In the genomic region with DNA sequence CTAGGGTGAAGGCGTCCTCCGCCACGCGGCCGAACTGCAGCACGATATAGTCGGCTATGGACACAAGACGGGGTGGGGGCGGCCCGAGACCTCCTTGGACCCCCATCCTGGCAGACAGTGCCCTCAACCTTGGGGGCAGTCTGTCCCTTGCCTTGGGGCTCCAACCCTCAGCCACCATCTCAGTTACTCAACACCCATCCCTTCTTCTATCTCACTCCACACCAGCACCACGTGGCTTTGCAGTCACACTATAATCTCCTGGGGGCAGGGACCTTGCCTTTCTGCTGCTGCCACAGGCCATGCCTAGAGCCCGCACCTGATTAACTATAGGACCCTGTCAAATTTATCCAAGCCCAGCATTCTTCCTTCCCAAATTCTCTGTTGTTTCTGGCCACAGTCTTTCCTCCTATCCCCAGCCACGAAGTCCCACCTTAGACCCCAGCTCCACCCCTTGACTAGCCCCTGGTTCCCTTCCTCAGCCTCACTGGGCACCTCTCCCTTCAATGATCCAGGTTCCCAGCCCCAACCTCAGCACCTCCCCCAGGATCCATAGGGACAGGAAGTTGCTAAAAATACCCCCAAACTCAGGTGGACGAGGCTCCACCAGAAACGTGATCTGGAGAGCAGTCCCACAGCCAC, we compare ENCODE assay signal across 9 cellular contexts. TPM values are rescaled to one million over a fixed set of nuclear protein-coding genes. Genes with fewer than 3 reads are reported as not detected.
A peak's percentile ranks its signal among the peaks of the same experiment; 100 is the strongest.
DNase-seq lines count a peak whose midpoint lies in the region; ATAC-seq and TF ChIP-seq lines count a peak whose summit lies in the region.
"Had no signal": no experiment of that assay in that cellular context is flagged by ENCODE, and none has a peak within 500 bp of the region (broad histone marks: within the 10 kb centered on the region; RNA-seq: fewer than 3 reads in every experiment).

No MANE protein-coding gene starts in this region.

- H3K36me3 ChIP-seq in H7 (replicated peaks; ENCODE audit: control insufficient read depth, insufficient read depth, low read length) (no peaks in the 10 kb centered on the region), SJSA1 (peaks cover 14% of the 10 kb centered on the region), fibroblast of lung (ENCODE audit: control insufficient read depth, insufficient read depth, low read length) (peaks cover under 1% of the 10 kb centered on the region), rectal smooth muscle tissue (ENCODE audit: control insufficient read depth, insufficient read depth, low read length) (no peaks in the 10 kb centered on the region), body of pancreas (replicated peaks in 1 of 2; ENCODE audit: insufficient read depth in 1 of 2, low read depth in 2 of 2) (no peaks in the 10 kb centered on the region)

- no peak for TF ChIP-seq CTCF in fibroblast of lung (conservative IDR thresholded peaks at IDR 0.05 in 1 of 2, IDR thresholded peaks at IDR 0.05 in 1 of 2; ENCODE audit: low read depth in 1 of 2, low read length in 2 of 2)
- TF ChIP-seq CTCF in body of pancreas (IDR thresholded peaks at IDR 0.05), result no peak

- H4K20me1 ChIP-seq in fibroblast of lung (ENCODE audit: control insufficient read depth, extremely low read depth, insufficient read depth, low read length), result no peaks in the 10 kb centered on the region

- H3K4me1 ChIP-seq in SJSA1 (replicated peaks), result peaks cover 40% of the 10 kb centered on the region
- H3K4me1 ChIP-seq in fibroblast of lung (ENCODE audit: control insufficient read depth, extremely low read depth, insufficient read depth, low read length), result peaks cover 20% of the 10 kb centered on the region
- peaks cover 11% of the 10 kb centered on the region for H3K4me1 ChIP-seq in rectal smooth muscle tissue (ENCODE audit: control insufficient read depth, insufficient read depth, low read length)
- peaks cover 33% of the 10 kb centered on the region for H3K4me1 ChIP-seq in body of pancreas

- H3K4me3 ChIP-seq in H7 (ENCODE audit: insufficient read depth, low read depth, low read length) (peak overlapping the region; percentile 73), SJSA1 (peak overlapping the region; percentile 84), fibroblast of lung (replicated peaks in 1 of 4; ENCODE audit: control extremely low read depth in 1 of 4, insufficient read depth in 1 of 4, low read depth in 3 of 4, low read length in 4 of 4) (peak overlapping the region; percentile 42 to 72 (median 52)), rectal smooth muscle tissue (ENCODE audit: low read length) (peak overlapping the region; percentile 61), body of pancreas (no peak overlapping the region)

- intact Hi-C loops in body of pancreas (cut with DNase I), result no loop called here

- DNase-seq in H7 (no peak), SJSA1 (ENCODE audit: low read depth in 1 of 2, low spot score in 2 of 2) (no peak), fibroblast of lung (ENCODE audit: low read depth in 2 of 2) (no peak), NK-92 (lab: John Stamatoyannopoulos, UW; ENCODE audit: unreplicated experiment) (no peak), NCI-H345 (lab: John Stamatoyannopoulos, UW) (no peak), body of pancreas (no peak)
- no peak for DNase-seq in activated effector memory CD4-positive, alpha-beta T cell treated with Interleukin-2 at 50 U/mL for 16 hours
- DNase-seq: NCI-H2081 treated with DMSO at 0.1 percent for 48 hours had no signal

- 58 to 66% methylated on average over 10 to 15 of the region's 15 CpGs for WGBS in body of pancreas, 2 donors

- H3K79me2 ChIP-seq in fibroblast of lung (ENCODE audit: control insufficient read depth, insufficient read depth, low read length), result peaks cover 26% of the 10 kb centered on the region

- peak overlapping the region; percentile 91 for H3K9ac ChIP-seq in fibroblast of lung (ENCODE audit: insufficient read depth, low read length)
- H3K9ac ChIP-seq in rectal smooth muscle tissue (ENCODE audit: low read length), result no peak overlapping the region

- H3K27ac ChIP-seq in SJSA1, result no peak overlapping the region
- H3K27ac ChIP-seq in fibroblast of lung (ENCODE audit: insufficient read depth, low read length), result peak overlapping the region; percentile 94
- H3K27ac ChIP-seq in rectal smooth muscle tissue (ENCODE audit: low read depth, low read length), result peak overlapping the region; percentile 97
- H3K27ac ChIP-seq in body of pancreas, result no peak overlapping the region

- H3K9me3 ChIP-seq in SJSA1 (replicated peaks), result no peaks in the 10 kb centered on the region
- H3K9me3 ChIP-seq in fibroblast of lung (ENCODE audit: control insufficient read depth, insufficient read depth, low read depth, low read length), result no peaks in the 10 kb centered on the region
- no peaks in the 10 kb centered on the region for H3K9me3 ChIP-seq in body of pancreas

- no peak for ATAC-seq in body of pancreas

- H3K4me2 ChIP-seq in fibroblast of lung (ENCODE audit: extremely low read depth, insufficient read depth, low read length), result peak overlapping the region; percentile 86

- no peak for TF ChIP-seq POLR2A in body of pancreas (IDR thresholded peaks at IDR 0.05)

- H3K27me3 ChIP-seq in H7 (ENCODE audit: control insufficient read depth, insufficient read depth, low read length) (peaks cover 5% of the 10 kb centered on the region), SJSA1 (replicated peaks) (no peaks in the 10 kb centered on the region), fibroblast of lung (ENCODE audit: control insufficient read depth, insufficient read depth, low read length) (no peaks in the 10 kb centered on the region), rectal smooth muscle tissue (ENCODE audit: control insufficient read depth, insufficient read depth, low read length) (no peaks in the 10 kb centered on the region), body of pancreas (no peaks in the 10 kb centered on the region)

- no peak overlapping the region for H2AFZ ChIP-seq in fibroblast of lung (ENCODE audit: low read length)

RNA-seq across cellular contexts. Expression of gene TEAD3, which starts 1.6 kb away (rescaled TPM):
- total RNA-seq in H7 (2014; rRNA removed; shearing (Covaris generic)), result 17.6 and 18.0 TPM in 2 replicates
- 14.5 and 24.4 TPM in 2 replicates for total RNA-seq in SJSA1 (2014; rRNA removed; shearing (Covaris generic))
- total RNA-seq in fibroblast of lung, result 7.7 and 9.6 TPM in 2 replicates
- 25.8 and 26.7 TPM in 2 replicates for polyA plus RNA-seq in fibroblast of lung
- 38.2 and 42.1 TPM in 2 replicates for polyA plus RNA-seq in fibroblast of lung (2012)
- 54.4 and 56.2 TPM in 2 replicates for polyA minus RNA-seq in fibroblast of lung (ENCODE audit: low replicate concordance)
- 1 to 10 TPM; 6.5 to 8.9 TPM for total RNA-seq in body of pancreas

RNA-seq across cellular contexts. Expression of gene TULP1, which starts 14.2 kb away (rescaled TPM):
- 0.55 and 1.3 TPM in 2 replicates for total RNA-seq in H7 (2014; rRNA removed; shearing (Covaris generic))
- total RNA-seq in SJSA1 (2014; rRNA removed; shearing (Covaris generic)), result not detected in 2 replicates
- total RNA-seq in fibroblast of lung (not detected in 2 replicates), body of pancreas (not detected)
- polyA plus RNA-seq in fibroblast of lung, result not detected in 2 replicates
- 0.06 TPM in 1 of 2 replicates, not detected in the other for polyA plus RNA-seq in fibroblast of lung (2012)
- not detected in 2 replicates for polyA minus RNA-seq in fibroblast of lung (ENCODE audit: low replicate concordance)

RNA-seq across cellular contexts. Expression of gene RPL10A, which starts 30.3 kb away (rescaled TPM):
- total RNA-seq in H7 (2014; rRNA removed; shearing (Covaris generic)), result 2,080 and 2,249 TPM in 2 replicates
- 983 and 1,383 TPM in 2 replicates for total RNA-seq in SJSA1 (2014; rRNA removed; shearing (Covaris generic))
- total RNA-seq in fibroblast of lung (1,754 and 2,463 TPM in 2 replicates), body of pancreas (100 to 1,000 TPM; 563 to 782 TPM)
- polyA plus RNA-seq in fibroblast of lung, result 1,911 and 1,987 TPM in 2 replicates
- polyA plus RNA-seq in fibroblast of lung (2012), result 1,928 and 1,990 TPM in 2 replicates
- 961 and 1,095 TPM in 2 replicates for polyA minus RNA-seq in fibroblast of lung (ENCODE audit: low replicate concordance)

RNA-seq across cellular contexts. Expression of gene FANCE, which starts 46.4 kb away (rescaled TPM):
- 18.7 and 22.8 TPM in 2 replicates for total RNA-seq in H7 (2014; rRNA removed; shearing (Covaris generic))
- 16.3 and 20.2 TPM in 2 replicates for total RNA-seq in SJSA1 (2014; rRNA removed; shearing (Covaris generic))
- total RNA-seq in fibroblast of lung (10.3 and 10.7 TPM in 2 replicates), body of pancreas (1 to 10 TPM; 4.9 to 9.2 TPM)
- 3.2 and 6.9 TPM in 2 replicates for polyA plus RNA-seq in fibroblast of lung
- 2.6 and 6.2 TPM in 2 replicates for polyA plus RNA-seq in fibroblast of lung (2012)
- polyA minus RNA-seq in fibroblast of lung (ENCODE audit: low replicate concordance), result 3.4 and 12.9 TPM in 2 replicates

Comparison
In these comparisons a context has a peak if more than half of its experiments do, and no peak if none do; other contexts are left out.
1. H3K4me3 ChIP-seq: peak in H7 (single experiment), SJSA1 (single experiment), fibroblast of lung (4 of 4) and rectal smooth muscle tissue (single experiment); none in body of pancreas (0 of 2).
2. H3K27ac ChIP-seq: peak in fibroblast of lung (single experiment) and rectal smooth muscle tissue (single experiment); none in SJSA1 (single experiment) and body of pancreas (0 of 4).